Comparison of ENCODE assay signal across 9 cellular contexts in genomic region chr14:36271939-36272907, GRCh38. TPM values are rescaled to one million over a fixed set of nuclear protein-coding genes. Genes with fewer than 3 reads are reported as not detected.
DNase-seq lines count a peak whose midpoint lies in the region; ATAC-seq and TF ChIP-seq lines count a peak whose summit lies in the region.
"Had no signal": no experiment of that assay in that cellular context is flagged by ENCODE, and none has a peak within 500 bp of the region (broad histone marks: within the 10 kb centered on the region; RNA-seq: fewer than 3 reads in every experiment).

No MANE protein-coding gene starts in this region.

- H3K9ac ChIP-seq in mammary epithelial cell (ENCODE audit: insufficient read depth, low read length), result no peak overlapping the region

- H3K79me2 ChIP-seq in mammary epithelial cell (ENCODE audit: insufficient read depth, low read length), result no peaks in the 10 kb centered on the region

- H3K9me3 ChIP-seq in mammary epithelial cell (replicated peaks; ENCODE audit: insufficient read depth, low read length) (no peaks in the 10 kb centered on the region), upper lobe of right lung (no peaks in the 10 kb centered on the region)

- peak; percentile 18 for DNase-seq in activated naive CD4-positive, alpha-beta T cell treated with Interleukin-2 at 50 U/mL for 16 hours
- no peak for DNase-seq in activated naive CD4-positive, alpha-beta T cell (lab: John Stamatoyannopoulos, UW)
- peak; percentile 52 for DNase-seq in mammary epithelial cell
- DNase-seq in myocyte (ENCODE audit: low read depth), result peak; percentile 7
- DNase-seq in upper lobe of right lung, result peak; percentile 70
- DNase-seq in H4 (ENCODE audit: low spot score), result no peak
- no peak for DNase-seq in Calu3
- DNase-seq: NCI-H2107 had no signal

- no peak overlapping the region for H3K27ac Mint-ChIP-seq in Calu3 (ENCODE audit: unreplicated experiment)

- no peaks in the 10 kb centered on the region for H3K9me3 Mint-ChIP-seq in Calu3 (ENCODE audit: low read depth, unreplicated experiment)

- CTCF ChIA-PET in mammary epithelial cell (lab: Charles Lee; ENCODE audit: low non-redundant PET), result no interaction called here
- CTCF ChIA-PET in Calu3 (lab: Charles Lee), result no interaction called here

- H3K27me3 ChIP-seq in mammary epithelial cell (ENCODE audit: insufficient read depth, low read length), result peaks cover 3% of the 10 kb centered on the region
- H3K27me3 ChIP-seq in upper lobe of right lung, result peaks cover 20% of the 10 kb centered on the region

- in situ Hi-C loops in mammary epithelial cell (cut with MboI; ENCODE audit: low sequenced_read_pairs in 2 of 2), result no loop called here

- intact Hi-C loops in mammary epithelial cell (cut with micrococcal nuclease) (no loop called here), upper lobe of right lung (cut with DNase I) (no loop called here), Calu3 (cut with micrococcal nuclease; ENCODE audit: unreplicated experiment) (no loop called here)

- H3K27ac ChIP-seq in mammary epithelial cell (ENCODE audit: insufficient read depth, low read depth, low read length) (no peak overlapping the region), upper lobe of right lung (peak overlapping the region; percentile 33)

- H3K27me3 Mint-ChIP-seq in Calu3 (ENCODE audit: unreplicated experiment), result peaks cover 8% of the 10 kb centered on the region

- H3K4me3 ChIP-seq in mammary epithelial cell (replicated peaks in 1 of 3; ENCODE audit: insufficient read depth in 1 of 3, low read depth in 2 of 3, low read length in 3 of 3) (peak overlapping the region; percentile 32 to 48 (median 38)), upper lobe of right lung (peak overlapping the region; percentile 47)

- H2AFZ ChIP-seq in mammary epithelial cell (ENCODE audit: low read depth, low read length), result peak overlapping the region; percentile 93

- whole genome bisulfite sequencing in mammary epithelial cell (ENCODE audit: low coverage, missing lambda C conversion rate), result 20% methylated on average over 19 of the region's 29 CpGs

- TF ChIP-seq CTCF in mammary epithelial cell (conservative IDR thresholded peaks at IDR 0.05 in 1 of 2, IDR thresholded peaks at IDR 0.05 in 1 of 2; ENCODE audit: extremely low read depth in 1 of 2, insufficient read depth in 1 of 2, low read depth in 1 of 2, low read length in 2 of 2) (no peak), upper lobe of right lung (IDR thresholded peaks at IDR 0.05) (no peak), Calu3 (IDR thresholded peaks at IDR 0.05; ENCODE audit: unreplicated experiment) (no peak)

- ATAC-seq in upper lobe of right lung (peak; percentile 60), HG03439 (IDR thresholded peaks at IDR 0.05; ENCODE audit: unreplicated experiment) (no peak)

- H3K4me1 ChIP-seq in mammary epithelial cell (ENCODE audit: insufficient read depth, low read length), result no peaks in the 10 kb centered on the region
- peaks cover 11% of the 10 kb centered on the region for H3K4me1 ChIP-seq in upper lobe of right lung

- peak overlapping the region; percentile 87 for H3K4me2 ChIP-seq in mammary epithelial cell (ENCODE audit: insufficient read depth, low read depth, low read length)

- H3K4me1 Mint-ChIP-seq in Calu3 (ENCODE audit: low read depth, unreplicated experiment), result peaks cover 28% of the 10 kb centered on the region

- dilution Hi-C loops in mammary epithelial cell (cut with HindIII; ENCODE audit: low sequenced_read_pairs), result no loop called here

- no TSS peak for BruUV-seq in mammary epithelial cell (replicated peaks; lab: Mats Ljungman, UMichigan)
- BruUV-seq in Calu3 (replicated peaks; lab: Mats Ljungman, UMichigan), result no TSS peak

- H3K4me3 Mint-ChIP-seq in Calu3 (ENCODE audit: low read depth, unreplicated experiment), result no peak overlapping the region

- H3K36me3 ChIP-seq in mammary epithelial cell (ENCODE audit: insufficient read depth, low read length) (no peaks in the 10 kb centered on the region), upper lobe of right lung (no peaks in the 10 kb centered on the region)

- H4K20me1 ChIP-seq in mammary epithelial cell (ENCODE audit: insufficient read depth, low read length), result no peaks in the 10 kb centered on the region

- no peaks in the 10 kb centered on the region for H3K36me3 Mint-ChIP-seq in Calu3 (ENCODE audit: insufficient read depth, unreplicated experiment)

RNA-seq across cellular contexts. Expression of gene MBIP, which starts 48.2 kb away (rescaled TPM):
- total RNA-seq in mammary epithelial cell (10 to 100 TPM; 14.8 to 19.9 TPM), myocyte (8.0 and 13.4 TPM in 2 replicates), upper lobe of right lung (119 TPM), Calu3 (2022) (18.4 and 20.0 TPM in 2 replicates)
- polyA plus RNA-seq in mammary epithelial cell, result 9.1 TPM
- polyA minus RNA-seq in mammary epithelial cell, result 9.6 TPM
- polyA plus RNA-seq in myocyte (2012), result 8.2 TPM
- total RNA-seq in H4 (2014; rRNA removed; shearing (Covaris generic)), result 17.7 and 22.0 TPM in 2 replicates

Comparison
In these comparisons a context has a peak if more than half of its experiments do, and no peak if none do; other contexts are left out.
1. DNase-seq: peak in activated naive CD4-positive, alpha-beta T cell treated with Interleukin-2 at 50 U/mL for 16 hours (single experiment), mammary epithelial cell (single experiment), myocyte (single experiment) and upper lobe of right lung (single experiment); none in activated naive CD4-positive, alpha-beta T cell (0 of 4), H4 (single experiment) and Calu3 (single experiment).